8 cellular contexts compared by ENCODE assay signal in the genomic region with DNA sequence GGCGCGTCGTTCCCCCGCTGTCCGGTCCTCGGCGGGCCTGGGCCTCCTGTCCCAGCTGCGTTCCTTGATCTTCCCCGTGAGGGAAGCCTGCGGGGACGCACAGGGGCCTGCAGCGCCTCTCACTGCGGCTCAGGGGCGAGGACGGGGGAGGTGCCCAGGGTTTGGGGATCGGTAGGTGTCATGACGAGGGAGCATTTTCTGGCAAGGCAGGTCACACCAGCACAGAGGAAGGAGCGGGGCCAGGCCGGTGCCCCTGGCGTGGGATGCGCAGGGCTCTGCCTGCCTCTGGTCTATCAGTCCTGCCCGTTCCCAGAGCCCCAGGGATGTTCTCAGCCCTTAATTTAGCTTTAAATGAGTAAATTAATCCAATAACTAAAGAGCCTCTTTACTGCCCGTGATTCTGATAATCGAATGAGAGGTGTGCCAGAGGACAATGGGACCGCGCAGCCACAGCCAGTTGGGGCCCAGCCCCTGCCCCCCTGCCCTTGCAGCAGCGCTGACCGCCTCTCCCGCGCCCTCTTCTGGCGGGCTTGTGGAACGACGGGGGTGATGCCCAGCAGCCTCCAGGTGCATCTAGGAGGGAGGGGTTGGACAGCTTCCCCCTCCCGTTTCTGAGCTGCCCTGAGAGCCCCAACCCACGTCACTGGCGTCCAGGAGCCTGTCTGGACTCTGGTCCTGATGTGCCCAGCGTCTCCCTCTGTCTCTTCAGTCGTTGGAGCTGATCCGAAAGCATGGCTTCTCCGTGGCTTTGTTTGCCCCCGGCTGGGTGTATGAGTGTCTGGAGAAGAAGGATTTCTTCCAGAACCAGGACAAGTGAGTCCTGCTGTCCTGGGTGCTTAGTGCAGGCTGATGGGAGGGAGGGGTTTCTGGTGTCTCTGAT. TPM values are rescaled to one million over a fixed set of nuclear protein-coding genes. Genes with fewer than 3 reads are reported as not detected.
DNase-seq lines count a peak whose midpoint lies in the region; ATAC-seq and TF ChIP-seq lines count a peak whose summit lies in the region.

No MANE protein-coding gene starts in this region.

- no peak overlapping the region for H3K4me2 ChIP-seq in H9 (ENCODE audit: insufficient read depth, insufficient read length, low read length)

- H3K27ac Mint-ChIP-seq in H9 = 0 out of 7 replicates have a peak overlapping the region, but pooled peaks of 1 of the 3 experiments have one; percentile 49

- no peak overlapping the region for H2BK12ac ChIP-seq in H9 (ENCODE audit: insufficient read length, low read depth, low read length)

- H4K20me1 ChIP-seq in H9 (ENCODE audit: control insufficient read depth, insufficient read depth, insufficient read length) = no peaks in the 10 kb centered on the region

- no peak overlapping the region for H3K56ac ChIP-seq in H9 (ENCODE audit: insufficient read length, low read depth, low read length)

- no peaks in the 10 kb centered on the region for H3K79me1 ChIP-seq in H9 (ENCODE audit: insufficient read depth, low read depth, low read length, poor library complexity, severe bottlenecking)

- H3T11ph ChIP-seq in H9 (ENCODE audit: low read length) = no peak overlapping the region

- H4K8ac ChIP-seq in H9 (replicated peaks; ENCODE audit: insufficient read length, low read depth, low read length) = no peak overlapping the region

- H4K91ac ChIP-seq in H9 (ENCODE audit: insufficient read length, low read depth, low read length) = no peak overlapping the region

- ATAC-seq in GM21381 (IDR thresholded peaks at IDR 0.05; ENCODE audit: unreplicated experiment) = no peak

- H2AFZ ChIP-seq in H9 (ENCODE audit: low read length) = no peak overlapping the region

- no peak overlapping the region for H4K5ac ChIP-seq in H9 (ENCODE audit: insufficient read length, low read depth, low read length)

- no peaks in the 10 kb centered on the region for H3K4me1 ChIP-seq in H9 (ENCODE audit: insufficient read depth, low read length)

- H3K9ac ChIP-seq in H9 (ENCODE audit: extremely low read depth, insufficient read length, low read length) = no peak overlapping the region

- H3K27me3 Mint-ChIP-seq in H9 (ENCODE audit: low read depth) = no peaks in the 10 kb centered on the region; the same call in 1 of the 2 replicates

- H2BK20ac ChIP-seq in H9 (ENCODE audit: low read depth, low read length, poor library complexity, severe bottlenecking) = no peak overlapping the region

- H3K9me3 Mint-ChIP-seq in H9 = peaks cover 0 to 3% of the 10 kb centered on the region in 2 experiments; a peak in 2 of 5 replicates

- H3K9me3 ChIP-seq in H9 (ENCODE audit: control insufficient read depth, low read depth, low read length) = no peaks in the 10 kb centered on the region

- H3K27ac ChIP-seq in H9 (ENCODE audit: insufficient read length, low read depth, low read length) = no peak overlapping the region

- no peak overlapping the region for H2BK5ac ChIP-seq in H9 (ENCODE audit: insufficient read length, low read length)

- no peak overlapping the region for H2BK15ac ChIP-seq in H9 (ENCODE audit: low read depth, low read length)

- H3K14ac ChIP-seq in H9 (ENCODE audit: insufficient read depth, low read length) = no peak overlapping the region

- H3K23me2 ChIP-seq in H9 (ENCODE audit: insufficient read length, low read depth, low read length, poor library complexity, severe bottlenecking) = no peaks in the 10 kb centered on the region

- DNase-seq in Ammon's horn (ENCODE audit: low spot score) (peak; percentile 35), H9 (peak; percentile 87), SK-N-DZ (ENCODE audit: low spot score) (peak; percentile 51), amniotic epithelial cell (ENCODE audit: low read depth) (peak; percentile 12), iPS-NIHi11 (ENCODE audit: low spot score) (peak; percentile 94), posterior vena cava (ENCODE audit: low spot score) (no peak)
- DNase-seq in stimulated activated CD4-positive, alpha-beta T cell treated with anti-CD3 and anti-CD28 coated beads, Interleukin-4, amount 100 ng/mL, for 4 hours = peak; percentile 21 to 45

- H3K23ac ChIP-seq in H9 (ENCODE audit: insufficient read length, low read depth, low read length) = no peak overlapping the region

- no peak overlapping the region for H3K18ac ChIP-seq in H9 (ENCODE audit: insufficient read length, low read depth, low read length)

- H2BK120ac ChIP-seq in H9 (ENCODE audit: low read depth, low read length, poor library complexity, severe bottlenecking) = no peak overlapping the region

- no peaks in the 10 kb centered on the region for H3K79me2 ChIP-seq in H9 (ENCODE audit: insufficient read depth, low read length)

- H3K4me1 Mint-ChIP-seq in H9 = no peaks in the 10 kb centered on the region

- no peak overlapping the region for H3K4me3 Mint-ChIP-seq in H9

- peaks cover 15 to 50% (median 38%) of the 10 kb centered on the region in 3 experiments for H3K36me3 Mint-ChIP-seq in H9 (ENCODE audit: insufficient read depth in 1 of 3, low read depth in 3 of 3)

- intact Hi-C loops in posterior vena cava (cut with DNase I) = loop anchor here in 1 of 2 donors (5.0 to 10.0 kb wide), 3 partner anchors 35 to 622 kb away; no protein-coding TSS in a partner anchor

- peak; percentile 96 for TF ChIP-seq CTCF in H9 (conservative IDR thresholded peaks at IDR 0.05)

- no peaks in the 10 kb centered on the region for H3K27me3 ChIP-seq in H9 (ENCODE audit: insufficient read depth, low read length)

- WGBS in H9 (ENCODE audit: extremely low coverage, insufficient read length, low lambda C conversion rate) = no CpG with 5 or more reads among the region's 41 CpGs

- no peak overlapping the region for H3K4ac ChIP-seq in H9 (ENCODE audit: low read depth, low read length)

- H2AK5ac ChIP-seq in H9 (ENCODE audit: insufficient read length, low read length) = no peak overlapping the region

RNA-seq across cellular contexts. Expression of gene ENGASE, which starts 7.9 kb away (rescaled TPM):
- total RNA-seq in H9 (2021) (20.6 and 21.1 TPM in 2 replicates), posterior vena cava (10 to 100 TPM; 18.2 to 29.7 TPM)
- 8.2 and 10.9 TPM in 2 replicates for polyA plus RNA-seq in SK-N-DZ (2014; cell fraction: cytosol; rRNA removed)
- 146 and 181 TPM in 2 replicates for polyA plus RNA-seq in SK-N-DZ (2014; cell fraction: nucleus; rRNA removed)

RNA-seq across cellular contexts. Expression of gene C1QTNF1, which starts 58.6 kb away (rescaled TPM):
- total RNA-seq in H9 (2021) (0.55 and 0.96 TPM in 2 replicates), posterior vena cava (100 to 1,000 TPM; 172 to 261 TPM)
- 0.12 TPM in 1 of 2 replicates, not detected in the other for polyA plus RNA-seq in SK-N-DZ (2014; cell fraction: cytosol; rRNA removed)
- not detected in 2 replicates for polyA plus RNA-seq in SK-N-DZ (2014; cell fraction: nucleus; rRNA removed)

Comparison
In these comparisons a context has a peak if more than half of its experiments do, and no peak if none do; other contexts are left out.
1. RNA of gene C1QTNF1, which starts 58.6 kb away (total RNA-seq): 172 to 261 TPM in posterior vena cava; 0.55 to 0.96 TPM in H9; every median in the first group is over 10 times any median in the second.